1 cellular context compared by ENCODE assay signal in genomic region chr11:873723-874122, GRCh38.
TF ChIP-seq lines count a peak whose summit lies in the region.

No MANE protein-coding gene starts in this region.

TF ChIP-seq in IMR-90, 13 proteins besides CTCF, POLR2A, EP300 and RAD21:
- no peak for TF ChIP-seq MAZ (IDR thresholded peaks at IDR 0.05; ENCODE audit: borderline replicate concordance, low read depth, low read length)
- TF ChIP-seq NFE2L2 (IDR thresholded peaks at IDR 0.05; ENCODE audit: low read depth, low read length), result no peak
- no peak for TF ChIP-seq RFX5 (IDR thresholded peaks at IDR 0.05; ENCODE audit: low read depth, low read length)
- no peak for TF ChIP-seq BHLHE40 (IDR thresholded peaks at IDR 0.05; ENCODE audit: low read depth, low read length)
- TF ChIP-seq MXI1 (IDR thresholded peaks at IDR 0.05; ENCODE audit: borderline replicate concordance, low read depth, low read length), result no peak
